Comparison of ENCODE assay signal across 8 cellular contexts in the genomic region with DNA sequence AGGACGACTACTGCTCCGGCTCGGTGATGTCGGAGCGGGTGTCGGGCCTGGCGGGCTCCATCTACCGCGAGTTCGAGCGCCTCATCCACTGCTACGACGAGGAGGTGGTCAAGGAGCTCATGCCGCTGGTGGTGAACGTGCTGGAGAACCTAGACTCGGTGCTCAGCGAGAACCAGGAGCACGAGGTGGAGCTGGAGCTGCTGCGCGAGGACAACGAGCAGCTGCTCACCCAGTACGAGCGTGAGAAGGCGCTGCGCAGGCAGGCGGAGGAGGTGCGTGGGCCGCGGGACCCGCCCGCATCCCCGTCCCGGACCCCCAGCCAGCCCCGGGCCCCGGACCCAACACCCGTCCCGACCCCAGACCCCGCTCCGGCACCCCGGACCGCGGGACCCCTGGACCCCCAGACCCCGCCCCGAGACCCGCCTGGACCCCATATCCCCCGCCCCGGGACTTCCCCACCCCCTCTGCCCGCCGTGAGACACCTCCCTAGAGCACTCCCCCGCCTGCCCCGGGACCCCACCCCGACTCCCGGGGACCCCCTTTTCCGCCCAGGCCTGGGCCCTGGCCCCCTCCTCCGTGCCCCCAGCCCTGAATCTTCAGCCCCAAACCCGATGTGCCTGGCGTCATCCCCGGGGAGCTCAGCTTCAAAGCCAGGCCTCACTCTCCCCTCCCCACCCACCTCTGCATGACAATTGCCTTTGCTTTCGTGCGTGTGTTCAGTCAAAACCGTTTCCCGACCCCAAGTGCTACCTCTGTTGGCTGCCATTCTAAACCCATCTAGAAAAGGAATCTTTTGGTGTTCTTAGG. TPM values are rescaled to one million over a fixed set of nuclear protein-coding genes. Genes with fewer than 3 reads are reported as not detected.
DNase-seq lines count a peak whose midpoint lies in the region; ATAC-seq and TF ChIP-seq lines count a peak whose summit lies in the region.

No MANE protein-coding gene starts in this region.

- intact Hi-C loops in CD8-positive, alpha-beta T cell (cut with DNase I, micrococcal nuclease): loop anchor here (1.0 to 5.0 kb wide), 14 partner anchors 17 to 451 kb away; a partner anchor contains a TSS
- intact Hi-C loops in naive thymus-derived CD4-positive, alpha-beta T cell (cut with micrococcal nuclease): loop anchor here (1.0 to 10.0 kb wide), 9 partner anchors 28 to 364 kb away; a partner anchor contains a TSS

- H3K4me1 ChIP-seq in CD8-positive, alpha-beta T cell (ENCODE audit: insufficient read depth, low read length): peaks cover 32% of the 10 kb centered on the region
- peaks cover 18 to 25% of the 10 kb centered on the region in 2 donors for H3K4me1 ChIP-seq in naive thymus-derived CD4-positive, alpha-beta T cell (ENCODE audit: control insufficient read depth in 2 of 2, insufficient read depth in 2 of 2, low read length in 2 of 2)
- peaks cover 21% of the 10 kb centered on the region for H3K4me1 ChIP-seq in thymus (ENCODE audit: control insufficient read depth, insufficient read depth, low read length)

- H3K4me3 ChIP-seq in CD8-positive, alpha-beta T cell (ENCODE audit: low read depth, low read length): peak overlapping the region; percentile 99
- peak overlapping the region; percentile 96 for H3K4me3 ChIP-seq in Jurkat, Clone E6-1 (ENCODE audit: low read length)
- H3K4me3 ChIP-seq in epithelial cell of esophagus (ENCODE audit: low read length) (peak overlapping the region; percentile 94), thymus (ENCODE audit: low read length) (peak overlapping the region; percentile 72)
- peak overlapping the region; percentile 98 for H3K4me3 ChIP-seq in naive thymus-derived CD4-positive, alpha-beta T cell (ENCODE audit: low read length)

- H3K4me3 Mint-ChIP-seq in CD8-positive, alpha-beta T cell: peak overlapping the region; percentile 99
- peak overlapping the region; percentile 99 for H3K4me3 Mint-ChIP-seq in activated CD8-positive, alpha-beta memory T cell treated with anti-CD3 and anti-CD28 coated beads, Interleukin-2, amount 10 ng/mL, durations not matched to agents 7 days and 5 days
- peak overlapping the region; percentile 89 to 100 (median 96) for H3K4me3 Mint-ChIP-seq in naive thymus-derived CD4-positive, alpha-beta T cell

- POLR2A ChIA-PET in CD8-positive, alpha-beta T cell (lab: Charles Lee): interaction anchor here (0.8 to 1.9 kb wide), 15 partner anchors 12 to 286 kb away, joined by 3 to 26 read pairs (median 4); a partner anchor contains a TSS
- POLR2A ChIA-PET in naive thymus-derived CD4-positive, alpha-beta T cell (lab: Charles Lee): interaction anchor here (0.8 to 3.2 kb wide), 18 partner anchors 12 to 826 kb away, joined by 3 to 27 read pairs (median 6); a partner anchor contains a TSS

- H3K36me3 ChIP-seq in CD8-positive, alpha-beta T cell (ENCODE audit: insufficient read depth, low read length): no peaks in the 10 kb centered on the region
- H3K36me3 ChIP-seq in naive thymus-derived CD4-positive, alpha-beta T cell (ENCODE audit: control insufficient read depth in 2 of 3, insufficient read depth in 3 of 3, low read length in 3 of 3): peaks cover 0 to 15% (median 0%) of the 10 kb centered on the region in 3 experiments
- H3K36me3 ChIP-seq in thymus (ENCODE audit: control insufficient read depth, insufficient read depth): peaks cover 18% of the 10 kb centered on the region

- DNase-seq in CD8-positive, alpha-beta T cell: peak in 5 of 7 experiments; percentile 10 to 76 (median 55)
- no peak for DNase-seq in Jurkat, Clone E6-1 (ENCODE audit: low read depth, low spot score)
- DNase-seq in activated CD8-positive, alpha-beta memory T cell treated with anti-CD3 and anti-CD28 coated beads, Interleukin-2, amount 10 ng/mL, durations not matched to agents 7 days and 5 days: peak; percentile 66
- DNase-seq in epithelial cell of esophagus (ENCODE audit: low read depth) (peak; percentile 25), pons (ENCODE audit: low spot score) (no peak)
- DNase-seq in naive thymus-derived CD4-positive, alpha-beta T cell: peak in 8 of 9 donors; percentile 30 to 77 (median 50)

- peak overlapping the region; percentile 90 for H3K27ac ChIP-seq in CD8-positive, alpha-beta T cell (ENCODE audit: low read depth, low read length)
- H3K27ac ChIP-seq in naive thymus-derived CD4-positive, alpha-beta T cell (ENCODE audit: low read depth, low read length): peak overlapping the region; percentile 96
- peak overlapping the region; percentile 92 for H3K27ac ChIP-seq in thymus (ENCODE audit: low read depth)

- no peak for TF ChIP-seq CTCF in CD8-positive, alpha-beta T cell (IDR thresholded peaks at IDR 0.05)
- no peak for TF ChIP-seq CTCF in epithelial cell of esophagus (IDR thresholded peaks at IDR 0.05; ENCODE audit: insufficient read depth, low read depth, low read length, missing control alignments)

- peaks cover 19% of the 10 kb centered on the region for H3K36me3 Mint-ChIP-seq in CD8-positive, alpha-beta T cell
- H3K36me3 Mint-ChIP-seq in activated CD8-positive, alpha-beta memory T cell treated with anti-CD3 and anti-CD28 coated beads, Interleukin-2, amount 10 ng/mL, durations not matched to agents 7 days and 5 days: peaks cover 10% of the 10 kb centered on the region
- H3K36me3 Mint-ChIP-seq in naive thymus-derived CD4-positive, alpha-beta T cell: peaks cover 0 to 6% (median 0%) of the 10 kb centered on the region in 5 donors

- CTCF ChIA-PET in CD8-positive, alpha-beta T cell (lab: Charles Lee): interaction anchor here (0.8 to 1.7 kb wide), 13 partner anchors 8 to 562 kb away, joined by 3 to 8 read pairs (median 3); a partner anchor contains a TSS
- CTCF ChIA-PET in activated CD8-positive, alpha-beta memory T cell treated with anti-CD3 and anti-CD28 coated beads, Interleukin-2, amount 10 ng/mL, durations not matched to agents 7 days and 5 days (lab: Charles Lee): interaction anchor here (0.6 to 2.8 kb wide), 31 partner anchors 9 to 982 kb away, joined by 3 to 35 read pairs (median 4); a partner anchor contains a TSS
- CTCF ChIA-PET in naive thymus-derived CD4-positive, alpha-beta T cell (lab: Charles Lee): interaction anchor here (0.6 to 2.9 kb wide), 9 partner anchors 12 to 770 kb away, joined by 3 to 11 read pairs (median 3); a partner anchor contains a TSS

- H3K27ac Mint-ChIP-seq in CD8-positive, alpha-beta T cell: peak overlapping the region; percentile 94
- peak overlapping the region; percentile 89 for H3K27ac Mint-ChIP-seq in activated CD8-positive, alpha-beta memory T cell treated with anti-CD3 and anti-CD28 coated beads, Interleukin-2, amount 10 ng/mL, durations not matched to agents 7 days and 5 days
- peak overlapping the region; percentile 77 to 99 (median 93) for H3K27ac Mint-ChIP-seq in naive thymus-derived CD4-positive, alpha-beta T cell

- H3K27me3 Mint-ChIP-seq in CD8-positive, alpha-beta T cell (ENCODE audit: low read depth): no peaks in the 10 kb centered on the region
- H3K27me3 Mint-ChIP-seq in activated CD8-positive, alpha-beta memory T cell treated with anti-CD3 and anti-CD28 coated beads, Interleukin-2, amount 10 ng/mL, durations not matched to agents 7 days and 5 days: no peaks in the 10 kb centered on the region
- H3K27me3 Mint-ChIP-seq in naive thymus-derived CD4-positive, alpha-beta T cell: no peaks in the 10 kb centered on the region

- 1% methylated on average over 62 of the region's 62 CpGs for WGBS in thymus

- no peaks in the 10 kb centered on the region for H3K9me3 ChIP-seq in CD8-positive, alpha-beta T cell (ENCODE audit: low read length)
- H3K9me3 ChIP-seq in naive thymus-derived CD4-positive, alpha-beta T cell (ENCODE audit: control insufficient read depth in 2 of 3, low read length in 3 of 3): no peaks in the 10 kb centered on the region
- H3K9me3 ChIP-seq in thymus (ENCODE audit: control insufficient read depth): no peaks in the 10 kb centered on the region

- no peaks in the 10 kb centered on the region for H3K9me3 Mint-ChIP-seq in CD8-positive, alpha-beta T cell
- H3K9me3 Mint-ChIP-seq in activated CD8-positive, alpha-beta memory T cell treated with anti-CD3 and anti-CD28 coated beads, Interleukin-2, amount 10 ng/mL, durations not matched to agents 7 days and 5 days (ENCODE audit: low read depth): no peaks in the 10 kb centered on the region
- peaks cover 0 to 5% (median 0%) of the 10 kb centered on the region in 11 donors for H3K9me3 Mint-ChIP-seq in naive thymus-derived CD4-positive, alpha-beta T cell

- ATAC-seq in CD8-positive, alpha-beta T cell: peak; percentile 48
- peak; percentile 37 for ATAC-seq in GM21528 (IDR thresholded peaks at IDR 0.05; ENCODE audit: low FRiP score, unreplicated experiment)
- peak; percentile 38 for ATAC-seq in activated CD8-positive, alpha-beta memory T cell treated with anti-CD3 and anti-CD28 coated beads, Interleukin-2, amount 10 ng/mL, durations not matched to agents 7 days and 5 days
- peak; percentile 41 for ATAC-seq in naive thymus-derived CD4-positive, alpha-beta T cell

- no peaks in the 10 kb centered on the region for H3K27me3 ChIP-seq in CD8-positive, alpha-beta T cell (ENCODE audit: insufficient read depth, low read length)
- no peaks in the 10 kb centered on the region for H3K27me3 ChIP-seq in naive thymus-derived CD4-positive, alpha-beta T cell (ENCODE audit: control insufficient read depth in 2 of 2, insufficient read depth in 2 of 2, low read length in 2 of 2)
- H3K27me3 ChIP-seq in thymus (ENCODE audit: control insufficient read depth, insufficient read depth): no peaks in the 10 kb centered on the region

- H3K4me1 Mint-ChIP-seq in CD8-positive, alpha-beta T cell (ENCODE audit: low read depth): peaks cover 44% of the 10 kb centered on the region
- peaks cover 31% of the 10 kb centered on the region for H3K4me1 Mint-ChIP-seq in activated CD8-positive, alpha-beta memory T cell treated with anti-CD3 and anti-CD28 coated beads, Interleukin-2, amount 10 ng/mL, durations not matched to agents 7 days and 5 days
- H3K4me1 Mint-ChIP-seq in naive thymus-derived CD4-positive, alpha-beta T cell: peaks cover 0 to 48% (median 34%) of the 10 kb centered on the region in 7 donors

RNA-seq across cellular contexts. Expression of a gene that starts 0.6 kb away (rescaled TPM):
- 100 to 1,000 TPM; 381 to 419 TPM for total RNA-seq in CD8-positive, alpha-beta T cell
- polyA plus RNA-seq in Jurkat, Clone E6-1 (2012; ENCODE audit: insufficient read depth, insufficient read length): 45.7 TPM
- 100 to 1,000 TPM in 1 of 2 experiments, 10 to 100 TPM in 1; 78.9 to 101 TPM for total RNA-seq in activated CD8-positive, alpha-beta memory T cell treated with anti-CD3 and anti-CD28 coated beads, Interleukin-2, amount 10 ng/mL, durations not matched to agents 7 days and 5 days
- total RNA-seq in naive thymus-derived CD4-positive, alpha-beta T cell: 100 to 1,000 TPM; 112 to 299 (median 272) TPM
- 1 to 10 TPM; 1.7 to 3.2 TPM for polyA plus RNA-seq in naive thymus-derived CD4-positive, alpha-beta T cell
- polyA plus RNA-seq in thymus: 129 TPM

RNA-seq across cellular contexts. Expression of a gene that starts 28.5 kb away (rescaled TPM):
- total RNA-seq in CD8-positive, alpha-beta T cell: 1 to 10 TPM; 1.4 to 2.8 TPM
- 111 TPM for polyA plus RNA-seq in Jurkat, Clone E6-1 (2012; ENCODE audit: insufficient read depth, insufficient read length)
- 10 to 100 TPM; 55.0 to 62.4 TPM for total RNA-seq in activated CD8-positive, alpha-beta memory T cell treated with anti-CD3 and anti-CD28 coated beads, Interleukin-2, amount 10 ng/mL, durations not matched to agents 7 days and 5 days
- total RNA-seq in naive thymus-derived CD4-positive, alpha-beta T cell: 10 to 100 TPM; 12.6 to 67.2 (median 36.4) TPM
- 10 to 100 TPM; 13.0 to 17.5 TPM for polyA plus RNA-seq in naive thymus-derived CD4-positive, alpha-beta T cell
- polyA plus RNA-seq in thymus: 31.4 TPM

Comparison
In these comparisons a context has a peak if more than half of its experiments do, and no peak if none do; other contexts are left out.
1. DNase-seq: peak in CD8-positive, alpha-beta T cell (5 of 7), activated CD8-positive, alpha-beta memory T cell treated with anti-CD3 and anti-CD28 coated beads, Interleukin-2, amount 10 ng/mL, durations not matched to agents 7 days and 5 days (single experiment), epithelial cell of esophagus (single experiment) and naive thymus-derived CD4-positive, alpha-beta T cell (8 of 9); none in Jurkat, Clone E6-1 (single experiment) and pons (single experiment).
2. Peak in every context shown above with its lines, with median percentiles within 50 percentile points of each other: ATAC-seq, H3K27ac ChIP-seq, H3K4me3 ChIP-seq, H3K27ac Mint-ChIP-seq and H3K4me3 Mint-ChIP-seq.